Comparison of ENCODE assay signal across 1 cellular context in the genomic region with DNA sequence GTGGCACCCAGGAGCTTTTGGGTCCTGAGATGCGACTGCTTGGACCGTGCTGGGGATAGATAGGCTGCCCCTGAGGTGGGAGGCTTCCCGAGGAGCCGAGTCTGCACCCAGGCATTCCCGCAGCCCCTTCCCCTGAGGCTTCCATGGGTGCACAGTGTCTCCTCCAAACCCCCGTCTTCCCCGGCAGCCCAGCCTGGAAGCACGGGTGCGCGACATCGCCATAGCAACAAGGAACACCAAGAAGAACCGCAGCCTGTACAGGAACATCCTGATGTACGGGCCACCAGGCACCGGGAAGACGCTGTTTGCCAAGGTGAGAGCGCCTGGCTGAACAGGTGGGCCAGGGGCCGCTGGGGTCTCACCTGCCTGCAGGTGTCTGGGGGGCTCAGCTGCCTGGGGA. TPM values are rescaled to one million over a fixed set of nuclear protein-coding genes. Genes with fewer than 3 reads are reported as not detected.
"Had no signal": no experiment of that assay in that cellular context is flagged by ENCODE, and none has a peak within 500 bp of the region (broad histone marks: within the 10 kb centered on the region; RNA-seq: fewer than 3 reads in every experiment).

No MANE protein-coding gene starts in this region.

RNA-seq across cellular contexts. Expression of a gene that starts 16.8 kb away (rescaled TPM):
- total RNA-seq: H4 had no signal
